1 cellular context compared by ENCODE assay signal in genomic region chr16:30996324-30996999, GRCh38.
TF ChIP-seq lines count a peak whose summit lies in the region.

No MANE protein-coding gene starts in this region.

TF ChIP-seq in HepG2, 621 proteins besides CTCF, POLR2A, EP300 and RAD21 (continued from another document and continues in another):
- TF ChIP-seq ZBTB10 (CRISPR knock-in tag; IDR thresholded peaks at IDR 0.05; ENCODE audit: borderline replicate concordance) (no peak), ZBTB25 (CRISPR knock-in tag; IDR thresholded peaks at IDR 0.05) (0 out of 2 replicates have a peak, but pooled peaks have one; percentile 39), HIC2 (CRISPR knock-in tag; IDR thresholded peaks at IDR 0.05; ENCODE audit: low read depth) (peak; percentile 22; the same call in 1 of the 2 replicates), MEIS1 (CRISPR knock-in tag; IDR thresholded peaks at IDR 0.05; ENCODE audit: borderline replicate concordance) (no peak; the same call in 1 of the 2 replicates), ZNF44 (CRISPR knock-in tag; IDR thresholded peaks at IDR 0.05) (peak; percentile 37; the same call in 1 of the 2 replicates), ATF1 (CRISPR knock-in tag; IDR thresholded peaks at IDR 0.05) (peak; percentile 76; the same call in 1 of the 2 replicates), ZNF672 (CRISPR knock-in tag; IDR thresholded peaks at IDR 0.05) (no peak), ARNT2 (CRISPR knock-in tag; IDR thresholded peaks at IDR 0.05; ENCODE audit: low read depth) (0 out of 2 replicates have a peak, but pooled peaks have one; percentile 15), ZNF777 (CRISPR knock-in tag; IDR thresholded peaks at IDR 0.05) (peak; percentile 17; the same call in 1 of the 2 replicates), IRF2 (CRISPR knock-in tag; IDR thresholded peaks at IDR 0.05) (peak; percentile 8; the same call in 1 of the 2 replicates), ELK4 (CRISPR knock-in tag; IDR thresholded peaks at IDR 0.05; ENCODE audit: borderline replicate concordance) (no peak), ATF3 (CRISPR knock-in tag; IDR thresholded peaks at IDR 0.05) (peak; percentile 35; the same call in 1 of the 2 replicates), ZNF605 (CRISPR knock-in tag; IDR thresholded peaks at IDR 0.05) (no peak; the same call in 1 of the 2 replicates), AFF4 (CRISPR knock-in tag; IDR thresholded peaks at IDR 0.05) (no peak), THRA (CRISPR knock-in tag; IDR thresholded peaks at IDR 0.05; ENCODE audit: borderline replicate concordance) (peak; percentile 52; the same call in 1 of the 2 replicates), HDAC1 (CRISPR knock-in tag; IDR thresholded peaks at IDR 0.05) (peak; percentile 56), RFX5 (IDR thresholded peaks at IDR 0.05; ENCODE audit: low read depth, low read length) (peak; percentile 4; the same call in 1 of the 2 replicates), SOX6 (IDR thresholded peaks at IDR 0.05) (no peak), SOX6 (CRISPR knock-in tag; IDR thresholded peaks at IDR 0.05) (peak; percentile 13; the same call in 1 of the 2 replicates), ZMYM3 (CRISPR knock-in tag; IDR thresholded peaks at IDR 0.05) (peak; percentile 96), SALL1 (CRISPR knock-in tag; IDR thresholded peaks at IDR 0.05) (peak; percentile 74), KLF16 (CRISPR knock-in tag; IDR thresholded peaks at IDR 0.05) (peak in 1 of 2 experiments; percentile 22; a peak in 1 of 4 replicates), E2F1 (CRISPR knock-in tag; IDR thresholded peaks at IDR 0.05) (peak; percentile 81), ZC3H13 (CRISPR knock-in tag; IDR thresholded peaks at IDR 0.05) (peak; percentile 47; the same call in 1 of the 2 replicates), REL (CRISPR knock-in tag; conservative IDR thresholded peaks at IDR 0.05) (no peak; the same call in 1 of the 2 replicates), ZBTB21 (CRISPR knock-in tag; IDR thresholded peaks at IDR 0.05) (peak; percentile 59; the same call in 1 of the 2 replicates), ZNF746 (CRISPR knock-in tag; IDR thresholded peaks at IDR 0.05) (peak; percentile 46; the same call in 1 of the 2 replicates), RBM39 (IDR thresholded peaks at IDR 0.05; ENCODE audit: low read depth, low read length, poor library complexity, severe bottlenecking) (no peak), ZNF441 (CRISPR knock-in tag; IDR thresholded peaks at IDR 0.05; ENCODE audit: borderline replicate concordance) (peak; percentile 51; the same call in 1 of the 2 replicates), MXD3 (CRISPR knock-in tag; IDR thresholded peaks at IDR 0.05) (0 out of 2 replicates have a peak, but pooled peaks have one; percentile 3), YEATS4 (CRISPR knock-in tag; IDR thresholded peaks at IDR 0.05; ENCODE audit: borderline replicate concordance) (no peak; the same call in 1 of the 2 replicates), CREB1 (IDR thresholded peaks at IDR 0.05) (peak; percentile 61), CREB1 (CRISPR knock-in tag; IDR thresholded peaks at IDR 0.05) (peak; percentile 84), SNAI1 (CRISPR knock-in tag; IDR thresholded peaks at IDR 0.05; ENCODE audit: borderline replicate concordance) (no peak), ARNTL (CRISPR knock-in tag; IDR thresholded peaks at IDR 0.05) (peak; percentile 57; the same call in 1 of the 2 replicates), ZNF296 (CRISPR knock-in tag; conservative IDR thresholded peaks at IDR 0.05) (no peak), ISL2 (CRISPR knock-in tag; IDR thresholded peaks at IDR 0.05) (peak; percentile 44; the same call in 1 of the 2 replicates), PAXIP1 (CRISPR knock-in tag; conservative IDR thresholded peaks at IDR 0.05) (peak; percentile 90), ATF7-NPFF (CRISPR knock-in tag; IDR thresholded peaks at IDR 0.05; ENCODE audit: low read depth) (peak; percentile 24; the same call in 1 of the 2 replicates), SOX5 (CRISPR knock-in tag; IDR thresholded peaks at IDR 0.05; ENCODE audit: borderline replicate concordance) (peak; percentile 44; the same call in 1 of the 2 replicates), PBX3 (CRISPR knock-in tag; IDR thresholded peaks at IDR 0.05; ENCODE audit: borderline replicate concordance) (0 out of 2 replicates have a peak, but pooled peaks have one; percentile 36)
